Comparison of ENCODE assay signal across 16 cellular contexts in genomic region chr13:104253063-104253680, GRCh38.
DNase-seq lines count a peak whose midpoint lies in the region; ATAC-seq and TF ChIP-seq lines count a peak whose summit lies in the region.
"Had no signal": no experiment of that assay in that cellular context is flagged by ENCODE, and none has a peak within 500 bp of the region (broad histone marks: within the 10 kb centered on the region; RNA-seq: fewer than 3 reads in every experiment).

No MANE protein-coding gene starts in this region.

- ATAC-seq in HG02884 (IDR thresholded peaks at IDR 0.05; ENCODE audit: unreplicated experiment) (no peak), HG03196 (IDR thresholded peaks at IDR 0.05; ENCODE audit: unreplicated experiment) (no peak)
- ATAC-seq: activated CD8-positive, alpha-beta memory T cell treated with anti-CD3 and anti-CD28 coated beads, Interleukin-2, amount 10 ng/mL, durations not matched to agents 7 days and 5 days had no signal

- H3K4me3 ChIP-seq in H7 (ENCODE audit: insufficient read depth, low read depth, low read length) (no peak overlapping the region), brain microvascular endothelial cell (ENCODE audit: low read depth, low read length) (no peak overlapping the region)
- H3K4me3 ChIP-seq: SJSA1, smooth muscle cell had no signal

- in situ Hi-C loops in brain microvascular endothelial cell (cut with HindIII; ENCODE audit: low pct_ligation_motif_present, low sequenced_read_pairs): no loop called here

- no peaks in the 10 kb centered on the region for H3K36me3 ChIP-seq in H7 (replicated peaks; ENCODE audit: control insufficient read depth, insufficient read depth, low read length)
- H3K36me3 ChIP-seq in brain microvascular endothelial cell (replicated peaks): no peaks in the 10 kb centered on the region
- H3K36me3 ChIP-seq: SJSA1 had no signal

- H3K27me3 ChIP-seq in H7 (ENCODE audit: control insufficient read depth, insufficient read depth, low read length): no peaks in the 10 kb centered on the region
- H3K27me3 ChIP-seq in brain microvascular endothelial cell (replicated peaks): no peaks in the 10 kb centered on the region
- H3K27me3 ChIP-seq: SJSA1 had no signal

- H3K27ac ChIP-seq in brain microvascular endothelial cell: no peak overlapping the region
- H3K27ac ChIP-seq: HL-60, KMS-11, SJSA1 had no signal

- DNase-seq in H7: peak; percentile 6
- DNase-seq in NCI-H1105 (lab: John Stamatoyannopoulos, UW): peak; percentile 17
- peak; percentile 1 for DNase-seq in brain microvascular endothelial cell
- peak; percentile 23 for DNase-seq in left kidney (ENCODE audit: low read depth, low spot score)
- DNase-seq in amniotic stem cell (lab: John Stamatoyannopoulos, UW): no peak
- no peak for DNase-seq in NOMO-1 (lab: John Stamatoyannopoulos, UW; ENCODE audit: unreplicated experiment in 2 of 2)
- DNase-seq: activated CD4-positive, alpha-beta T cell treated with anti-CD3 and anti-CD28 coated beads for 1 hour; activated CD8-positive, alpha-beta memory T cell treated with anti-CD3 and anti-CD28 coated beads, Interleukin-2, amount 10 ng/mL, durations not matched to agents 7 days and 5 days; activated gamma-delta T cell; NCI-H345 had no signal

- no peak for TF ChIP-seq CTCF in brain microvascular endothelial cell (IDR thresholded peaks at IDR 0.05; ENCODE audit: low read depth, low read length, missing control alignments)

Comparison
In these comparisons a context has a peak if more than half of its experiments do, and no peak if none do; other contexts are left out.
1. DNase-seq: peak in H7 (single experiment), NCI-H1105 (single experiment), brain microvascular endothelial cell (single experiment) and left kidney (single experiment); none in amniotic stem cell (single experiment) and NOMO-1 (0 of 2).